Comparison of ENCODE assay signal across 9 cellular contexts in the genomic region with DNA sequence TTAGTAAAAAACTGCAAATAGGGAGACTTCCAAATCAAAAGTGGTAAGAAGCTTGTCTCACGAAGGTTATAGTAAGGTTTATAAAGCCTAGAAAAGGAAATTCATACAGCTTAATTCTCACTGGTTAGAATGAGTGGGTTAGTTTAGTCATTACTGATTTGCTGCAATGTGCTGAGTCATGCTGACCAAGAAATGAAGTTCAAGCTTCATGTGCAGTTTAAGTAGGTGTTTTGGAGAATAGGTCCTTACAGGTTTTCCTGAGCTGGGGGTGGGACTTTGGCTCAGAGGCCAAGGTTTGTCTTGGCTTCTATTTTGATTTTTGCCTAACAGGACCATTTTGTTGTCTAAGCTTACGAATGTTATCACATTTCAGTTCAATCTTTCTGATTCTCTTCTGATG. TPM values are rescaled to one million over a fixed set of nuclear protein-coding genes. Genes with fewer than 3 reads are reported as not detected.
A peak's percentile ranks its signal among the peaks of the same experiment; 100 is the strongest.
DNase-seq lines count a peak whose midpoint lies in the region; ATAC-seq and TF ChIP-seq lines count a peak whose summit lies in the region.
"Had no signal": no experiment of that assay in that cellular context is flagged by ENCODE, and none has a peak within 500 bp of the region (broad histone marks: within the 10 kb centered on the region; RNA-seq: fewer than 3 reads in every experiment).

No MANE protein-coding gene starts in this region.

- DNase-seq in GM03348 (ENCODE audit: low spot score): peak; percentile 65
- DNase-seq in RPMI7951 (ENCODE audit: low read depth): peak; percentile 82
- DNase-seq in neural crest cell (ENCODE audit: low read depth, low spot score): no peak
- no peak for DNase-seq in CD14-positive monocyte (ENCODE audit: low spot score)
- no peak for DNase-seq in T-helper 9 cell
- DNase-seq: activated B cell treated with CpG ODN at 0.5 μM for 24 hours had no signal

- H3K4me3 Mint-ChIP-seq in dendritic cell treated with granulocyte-macrophage colony-stimulating factor and Interleukin-4, amounts not matched to agents 40 ng/mL and 50 ng/mL, for 4 days: no peak overlapping the region
- no peak overlapping the region for H3K4me3 Mint-ChIP-seq in neural crest cell
- no peak overlapping the region for H3K4me3 Mint-ChIP-seq in CD14-positive monocyte
- H3K4me3 Mint-ChIP-seq: activated B cell treated with CpG ODN at 0.5 μM for 24 hours had no signal

- H3K4me1 Mint-ChIP-seq in dendritic cell treated with granulocyte-macrophage colony-stimulating factor and Interleukin-4, amounts not matched to agents 40 ng/mL and 50 ng/mL, for 4 days (ENCODE audit: low read depth): peaks cover 20% of the 10 kb centered on the region
- H3K4me1 Mint-ChIP-seq in neural crest cell: peaks cover 21% of the 10 kb centered on the region
- H3K4me1 Mint-ChIP-seq in CD14-positive monocyte: peaks cover 13% of the 10 kb centered on the region
- H3K4me1 Mint-ChIP-seq: activated B cell treated with CpG ODN at 0.5 μM for 24 hours had no signal

- intact Hi-C loops in dendritic cell treated with granulocyte-macrophage colony-stimulating factor and Interleukin-4, amounts not matched to agents 40 ng/mL and 50 ng/mL, for 4 days (cut with micrococcal nuclease): no loop called here
- intact Hi-C loops in CD14-positive monocyte (cut with micrococcal nuclease): no loop called here

- H3K36me3 Mint-ChIP-seq in dendritic cell treated with granulocyte-macrophage colony-stimulating factor and Interleukin-4, amounts not matched to agents 40 ng/mL and 50 ng/mL, for 4 days (ENCODE audit: low read depth): peaks cover 49% of the 10 kb centered on the region
- peaks cover 14% of the 10 kb centered on the region for H3K36me3 Mint-ChIP-seq in neural crest cell (ENCODE audit: low read depth)
- peaks cover 49 to 53% of the 10 kb centered on the region in 2 donors for H3K36me3 Mint-ChIP-seq in CD14-positive monocyte

- TF ChIP-seq CTCF in neural crest cell (conservative IDR thresholded peaks at IDR 0.05): no peak
- TF ChIP-seq CTCF in CD14-positive monocyte (IDR thresholded peaks at IDR 0.05): no peak

- no peaks in the 10 kb centered on the region for H3K27me3 Mint-ChIP-seq in dendritic cell treated with granulocyte-macrophage colony-stimulating factor and Interleukin-4, amounts not matched to agents 40 ng/mL and 50 ng/mL, for 4 days
- H3K27me3 Mint-ChIP-seq in neural crest cell (ENCODE audit: low read depth) (no peaks in the 10 kb centered on the region), CD14-positive monocyte (ENCODE audit: low read depth in 3 of 3) (no peaks in the 10 kb centered on the region)
- H3K27me3 Mint-ChIP-seq: activated B cell treated with CpG ODN at 0.5 μM for 24 hours had no signal

- peak; percentile 62 for ATAC-seq in GM21825 (IDR thresholded peaks at IDR 0.05; ENCODE audit: unreplicated experiment)
- ATAC-seq in HG02759 (IDR thresholded peaks at IDR 0.05; ENCODE audit: unreplicated experiment): no peak

- H3K27ac Mint-ChIP-seq in dendritic cell treated with granulocyte-macrophage colony-stimulating factor and Interleukin-4, amounts not matched to agents 40 ng/mL and 50 ng/mL, for 4 days: peak overlapping the region; percentile 43
- H3K27ac Mint-ChIP-seq in neural crest cell (ENCODE audit: unreplicated experiment): peak overlapping the region; percentile 71
- no peak overlapping the region for H3K27ac Mint-ChIP-seq in CD14-positive monocyte
- H3K27ac Mint-ChIP-seq: activated B cell treated with CpG ODN at 0.5 μM for 24 hours had no signal

- no peaks in the 10 kb centered on the region for H3K9me3 Mint-ChIP-seq in dendritic cell treated with granulocyte-macrophage colony-stimulating factor and Interleukin-4, amounts not matched to agents 40 ng/mL and 50 ng/mL, for 4 days
- H3K9me3 Mint-ChIP-seq in neural crest cell: peaks cover 4% of the 10 kb centered on the region
- peaks cover 0 to 5% (median 0%) of the 10 kb centered on the region in 7 donors for H3K9me3 Mint-ChIP-seq in CD14-positive monocyte
- H3K9me3 Mint-ChIP-seq: activated B cell treated with CpG ODN at 0.5 μM for 24 hours had no signal

RNA-seq across cellular contexts. Expression of a gene that starts 15.1 kb away (rescaled TPM):
- 38.0 and 40.3 TPM in 2 replicates for total RNA-seq in RPMI7951 (2014; rRNA removed; shearing (Covaris generic))
- 13.2 and 14.5 TPM in 2 replicates for total RNA-seq in neural crest cell
- polyA plus RNA-seq in CD14-positive monocyte: 10 to 100 TPM; 19.6 to 29.8 TPM

RNA-seq across cellular contexts. Expression of a gene that starts 56.0 kb away (rescaled TPM):
- not detected in 2 replicates for total RNA-seq in RPMI7951 (2014; rRNA removed; shearing (Covaris generic))
- not detected in 2 replicates for total RNA-seq in neural crest cell
- not detected for polyA plus RNA-seq in CD14-positive monocyte
- total RNA-seq: activated B cell treated with CpG ODN at 0.5 μM for 24 hours had no signal

Comparison
In these comparisons a context has a peak if more than half of its experiments do, and no peak if none do; other contexts are left out.
1. DNase-seq: peak in GM03348 (single experiment) and RPMI7951 (single experiment); none in neural crest cell (single experiment), CD14-positive monocyte (single experiment) and T-helper 9 cell (single experiment).
2. H3K27ac Mint-ChIP-seq: peak in dendritic cell treated with granulocyte-macrophage colony-stimulating factor and Interleukin-4, amounts not matched to agents 40 ng/mL and 50 ng/mL, for 4 days (single experiment) and neural crest cell (single experiment); none in CD14-positive monocyte (0 of 7).